ENCODE assay signal across 19 cellular contexts in genomic region chr4:83316459-83317170, GRCh38. TPM values are rescaled to one million over a fixed set of nuclear protein-coding genes. Genes with fewer than 3 reads are reported as not detected.
A peak's percentile ranks its signal among the peaks of the same experiment; 100 is the strongest.
DNase-seq lines count a peak whose midpoint lies in the region; ATAC-seq, FAIRE-seq and TF ChIP-seq lines count a peak whose summit lies in the region.
"Had no signal": no experiment of that assay in that cellular context is flagged by ENCODE, and none has a peak within 500 bp of the region (broad histone marks: within the 10 kb centered on the region; RNA-seq: fewer than 3 reads in every experiment).

No MANE protein-coding gene starts in this region.

- intact Hi-C loops in posterior vena cava (cut with DNase I) = no loop called here

- H3K27me3 ChIP-seq in bronchial epithelial cell (ENCODE audit: control insufficient read depth, insufficient read depth, low read length) = no peaks in the 10 kb centered on the region
- no peaks in the 10 kb centered on the region for H3K27me3 ChIP-seq in neutrophil
- H3K27me3 ChIP-seq in WERI-Rb-1 (ENCODE audit: insufficient read depth, low read depth, severe bottlenecking) = no peaks in the 10 kb centered on the region
- H3K27me3 ChIP-seq: ovary, testis had no signal

- DNase-seq in HS-5 (ENCODE audit: low read depth) (peak; percentile 13), OCI-M1 (lab: John Stamatoyannopoulos, UW) (peak; percentile 18), bronchial epithelial cell (ENCODE audit: low read depth) (peak; percentile 98), WERI-Rb-1 (no peak), posterior vena cava (ENCODE audit: low spot score) (no peak)
- DNase-seq: activated naive CD4-positive, alpha-beta T cell treated with anti-CD3 and anti-CD28 coated beads, Interleukin-2, amount 10 ng/mL, durations not matched to agents 7 days and 5 days; H7; left ventricle myocardium inferior; NCI-H1694; NCI-H446 treated with DMSO at 0.1 percent for 48 hours; ovary; testis had no signal

- no peaks in the 10 kb centered on the region for H3K36me3 ChIP-seq in bronchial epithelial cell (ENCODE audit: control insufficient read depth, insufficient read depth, low read length)
- H3K36me3 ChIP-seq in neutrophil = no peaks in the 10 kb centered on the region
- no peaks in the 10 kb centered on the region; the same call in 1 of the 2 replicates for H3K36me3 ChIP-seq in WERI-Rb-1
- H3K36me3 ChIP-seq: left ventricle myocardium inferior, ovary had no signal

- peak; percentile 93 for FAIRE-seq in bronchial epithelial cell (lab: Jason Lieb, UNC)
- FAIRE-seq: astrocyte, endometrium, GM12892 had no signal

- no peak overlapping the region for H3K4me3 ChIP-seq in bronchial epithelial cell (ENCODE audit: low read depth, low read length)
- no peak overlapping the region for H3K4me3 ChIP-seq in neutrophil (ENCODE audit: low read depth in 1 of 2, low read length in 1 of 2)
- H3K4me3 ChIP-seq in WERI-Rb-1 (ENCODE audit: low read depth, low read length) = no peak overlapping the region
- H3K4me3 ChIP-seq: left ventricle myocardium inferior, ovary, SK-N-MC, testis had no signal

- ATAC-seq in GM18873 (IDR thresholded peaks at IDR 0.05; ENCODE audit: low FRiP score, unreplicated experiment) = no peak
- ATAC-seq in GM21737 (IDR thresholded peaks at IDR 0.05; ENCODE audit: unreplicated experiment) = no peak

- H3K27ac ChIP-seq in neutrophil (peak overlapping the region; percentile 90), WERI-Rb-1 (no peak overlapping the region)
- H3K27ac ChIP-seq: left ventricle myocardium inferior, ovary, SK-N-MC, testis had no signal

- H3K9me3 ChIP-seq in neutrophil = no peaks in the 10 kb centered on the region
- no peaks in the 10 kb centered on the region for H3K9me3 ChIP-seq in WERI-Rb-1 (ENCODE audit: severe bottlenecking)
- H3K9me3 ChIP-seq: left ventricle myocardium inferior, ovary, testis had no signal

- TF ChIP-seq CTCF in bronchial epithelial cell (IDR thresholded peaks at IDR 0.05; ENCODE audit: insufficient read depth, low read length, severe bottlenecking) = no peak
- TF ChIP-seq CTCF in neutrophil (IDR thresholded peaks at IDR 0.05) = no peak
- no peak for TF ChIP-seq CTCF in WERI-Rb-1 (IDR thresholded peaks at IDR 0.05; ENCODE audit: low read depth, low read length)

- peaks cover 51 to 65% of the 10 kb centered on the region in 2 experiments for H3K4me1 ChIP-seq in neutrophil (ENCODE audit: control insufficient read depth in 1 of 2, insufficient read depth in 1 of 2, low read depth in 1 of 2, low read length in 1 of 2)
- H3K4me1 ChIP-seq: left ventricle myocardium inferior, testis had no signal

RNA-seq across cellular contexts. Expression of gene HPSE, which starts 18.0 kb away (rescaled TPM):
- total RNA-seq in bronchial epithelial cell = 2.6 and 9.7 TPM in 2 replicates
- 1 to 10 TPM; 2.8 to 4.4 TPM for total RNA-seq in posterior vena cava

RNA-seq across cellular contexts. Expression of gene COQ2, which starts 32.0 kb away (rescaled TPM):
- total RNA-seq in bronchial epithelial cell (9.5 and 14.7 TPM in 2 replicates), posterior vena cava (1 to 10 TPM; 7.3 to 7.9 TPM)

Comparison
In these comparisons a context has a peak if more than half of its experiments do, and no peak if none do; other contexts are left out.
1. DNase-seq: peak in HS-5 (single experiment), OCI-M1 (single experiment) and bronchial epithelial cell (single experiment); none in WERI-Rb-1 (single experiment) and posterior vena cava (single experiment).